ENCODE assay signal across 24 cellular contexts in genomic region chr14:43169722-43170121, GRCh38.
DNase-seq lines count a peak whose midpoint lies in the region; ATAC-seq, FAIRE-seq and TF ChIP-seq lines count a peak whose summit lies in the region.
"Had no signal": no experiment of that assay in that cellular context is flagged by ENCODE, and none has a peak within 500 bp of the region (broad histone marks: within the 10 kb centered on the region; RNA-seq: fewer than 3 reads in every experiment).

No MANE protein-coding gene starts in this region.

- TF ChIP-seq RAD21 in GM12878 (IDR thresholded peaks at IDR 0.05; ENCODE audit: insufficient read depth, low read depth, low read length) = no peak

- CTCF ChIA-PET in GM12878 (lab: Yijun Ruan, JAX) (no interaction called here), HEK293T (lab: Yijun Ruan, JAX) (no interaction called here)

- H3K4me3 ChIP-seq in GM12878 = no peak overlapping the region
- no peak overlapping the region for H3K4me3 ChIP-seq in SJCRH30

- H3K36me3 ChIP-seq in GM12878 (ENCODE audit: control insufficient read depth in 2 of 2, insufficient read depth in 2 of 2, low read length in 1 of 2) = no peaks in the 10 kb centered on the region
- H3K36me3 ChIP-seq in SJCRH30 = no peaks in the 10 kb centered on the region

- RAD21 ChIA-PET in GM12878 (lab: Charles Lee; ENCODE audit: unreplicated experiment) = no interaction called here

- no peak for TF ChIP-seq EP300 in GM12878 (IDR thresholded peaks at IDR 0.05; ENCODE audit: borderline replicate concordance in 1 of 2, control insufficient read depth in 1 of 2, low read depth in 2 of 2, low read length in 2 of 2)

- 3% methylated on average over 2 of the region's 2 CpGs for WGBS in GM12878 (ENCODE audit: insufficient coverage, insufficient replicate concordance, low lambda C conversion rate, missing lambda C conversion rate)

- H3K27me3 ChIP-seq in GM12878 (replicated peaks in 1 of 2; ENCODE audit: control insufficient read depth in 2 of 2, insufficient read depth in 2 of 2, low read length in 1 of 2) (no peaks in the 10 kb centered on the region), SJCRH30 (no peaks in the 10 kb centered on the region)

- POLR2A ChIA-PET in GM12878 (lab: Charles Lee) (no interaction called here), HEK293T (lab: Yijun Ruan, JAX) (no interaction called here)

- no peaks in the 10 kb centered on the region for H3K9me3 ChIP-seq in GM12878 (replicated peaks; ENCODE audit: control insufficient read depth, insufficient read depth, low read length)
- no peaks in the 10 kb centered on the region for H3K9me3 ChIP-seq in SJCRH30 (replicated peaks)

- SMC1A ChIA-PET in GM12878 (lab: Charles Lee; ENCODE audit: uncharacterized antibody, unreplicated experiment) = no interaction called here

- no peak overlapping the region for H3K4me2 ChIP-seq in GM12878 (ENCODE audit: control insufficient read depth, insufficient read depth)

- no TSS peak for BruUV-seq in GM12878 (replicated peaks; lab: Mats Ljungman, UMichigan)

- peak; percentile 89 for ATAC-seq in GM18868 (IDR thresholded peaks at IDR 0.05; ENCODE audit: unreplicated experiment)
- ATAC-seq in GM21786 (IDR thresholded peaks at IDR 0.05; ENCODE audit: unreplicated experiment) = peak; percentile 38
- ATAC-seq in HG03175 (IDR thresholded peaks at IDR 0.05; ENCODE audit: unreplicated experiment) = peak; percentile 38
- ATAC-seq in GM12878 = peak; percentile 70
- ATAC-seq: HCT116 had no signal

- H3K79me2 ChIP-seq in GM12878 (ENCODE audit: control insufficient read depth, insufficient read depth, low read length) = no peaks in the 10 kb centered on the region

- in situ Hi-C loops in GM12878 (cut with MboI) = no loop called here

- H2AFZ ChIP-seq in GM12878 (ENCODE audit: control insufficient read depth, low read depth, low read length) = no peak overlapping the region

- no peak for TF ChIP-seq POLR2A in GM12878 (IDR thresholded peaks at IDR 0.05; ENCODE audit: low read depth, low read length)

- H3K27ac ChIP-seq in GM12878 (ENCODE audit: control insufficient read depth, insufficient read depth) (no peak overlapping the region), SJCRH30 (no peak overlapping the region)
- H3K27ac ChIP-seq: HL-60, RWPE1 had no signal

- H4K20me1 ChIP-seq in GM12878 (ENCODE audit: control insufficient read depth, insufficient read depth) = no peaks in the 10 kb centered on the region

- H3K4me1 ChIP-seq in GM12878 (ENCODE audit: control insufficient read depth, insufficient read depth, low read length) = no peaks in the 10 kb centered on the region
- no peaks in the 10 kb centered on the region for H3K4me1 ChIP-seq in SJCRH30

- no peak for TF ChIP-seq CTCF in GM12878 (IDR thresholded peaks at IDR 0.05 in 2 of 3, conservative IDR thresholded peaks at IDR 0.05 in 1 of 3; ENCODE audit: control insufficient read depth in 2 of 3, extremely low read depth in 1 of 3, insufficient read depth in 1 of 3, low read depth in 3 of 3, low read length in 3 of 3)

- no peak for FAIRE-seq in GM12878 (lab: Jason Lieb, UNC)
- FAIRE-seq: H1 had no signal

- intact Hi-C loops in GM12878 (cut with micrococcal nuclease; ENCODE audit: unreplicated experiment) = no loop called here

- H3K9ac ChIP-seq in GM12878 (ENCODE audit: control insufficient read depth, insufficient read depth, low read length) = no peak overlapping the region

- DNase-seq in GM12878 (ENCODE audit: low read depth, low spot score) = no peak
- no peak for DNase-seq in SJCRH30
- DNase-seq in cortex of kidney (lab: John Stamatoyannopoulos, UW) = no peak
- no peak for DNase-seq in HEK293T (ENCODE audit: extremely low spot score)
- DNase-seq in NCI-H82 treated with DMSO at 0.1 percent for 48 hours (lab: John Stamatoyannopoulos, UW; ENCODE audit: unreplicated experiment) = no peak
- DNase-seq: CD4-positive, CD25-positive, alpha-beta regulatory T cell; EL; GF-D8; KBM-7; NCI-H1092; NCI-H1436; NCI-H187 treated with DMSO at 0.1 percent for 48 hours; NCI-H2107; NCI-H2227 treated with DMSO at 0.1 percent for 48 hours; NCI-H510A; SHP77 treated with DMSO at 0.1 percent for 48 hours; T1000 had no signal

TF ChIP-seq in GM12878, 131 proteins besides CTCF, POLR2A, EP300 and RAD21:
- TF ChIP-seq, protein P1, sequence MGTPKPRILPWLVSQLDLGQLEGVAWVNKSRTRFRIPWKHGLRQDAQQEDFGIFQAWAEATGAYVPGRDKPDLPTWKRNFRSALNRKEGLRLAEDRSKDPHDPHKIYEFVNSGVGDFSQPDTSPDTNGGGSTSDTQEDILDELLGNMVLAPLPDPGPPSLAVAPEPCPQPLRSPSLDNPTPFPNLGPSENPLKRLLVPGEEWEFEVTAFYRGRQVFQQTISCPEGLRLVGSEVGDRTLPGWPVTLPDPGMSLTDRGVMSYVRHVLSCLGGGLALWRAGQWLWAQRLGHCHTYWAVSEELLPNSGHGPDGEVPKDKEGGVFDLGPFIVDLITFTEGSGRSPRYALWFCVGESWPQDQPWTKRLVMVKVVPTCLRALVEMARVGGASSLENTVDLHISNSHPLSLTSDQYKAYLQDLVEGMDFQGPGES (IDR thresholded peaks at IDR 0.05) = no peak
- TF ChIP-seq FOXK2 (IDR thresholded peaks at IDR 0.05) (peak; percentile 34; the same call in 1 of the 2 replicates), MEF2B (IDR thresholded peaks at IDR 0.05; ENCODE audit: partially characterized antibody, poor library complexity, severe bottlenecking) (peak; percentile 18)
TF ChIP-seq in GM12878: peak in this region for 2.

TF ChIP-seq in HEK293T, 16 proteins besides CTCF, POLR2A, EP300 and RAD21:
- TF ChIP-seq FOXK2 (IDR thresholded peaks at IDR 0.05) (no peak), HDGF (IDR thresholded peaks at IDR 0.05; ENCODE audit: borderline replicate concordance) (no peak), ELF4 (IDR thresholded peaks at IDR 0.05) (no peak), ARNT (IDR thresholded peaks at IDR 0.05) (no peak), NFRKB (IDR thresholded peaks at IDR 0.05) (no peak), L3MBTL2 (conservative IDR thresholded peaks at IDR 0.05) (no peak), CTBP1 (IDR thresholded peaks at IDR 0.05; ENCODE audit: borderline replicate concordance) (no peak), FOXA1 (IDR thresholded peaks at IDR 0.05) (no peak), FOXM1 (IDR thresholded peaks at IDR 0.05; ENCODE audit: borderline replicate concordance) (no peak), SP1 (IDR thresholded peaks at IDR 0.05) (no peak)
- TF ChIP-seq, protein P2, sequence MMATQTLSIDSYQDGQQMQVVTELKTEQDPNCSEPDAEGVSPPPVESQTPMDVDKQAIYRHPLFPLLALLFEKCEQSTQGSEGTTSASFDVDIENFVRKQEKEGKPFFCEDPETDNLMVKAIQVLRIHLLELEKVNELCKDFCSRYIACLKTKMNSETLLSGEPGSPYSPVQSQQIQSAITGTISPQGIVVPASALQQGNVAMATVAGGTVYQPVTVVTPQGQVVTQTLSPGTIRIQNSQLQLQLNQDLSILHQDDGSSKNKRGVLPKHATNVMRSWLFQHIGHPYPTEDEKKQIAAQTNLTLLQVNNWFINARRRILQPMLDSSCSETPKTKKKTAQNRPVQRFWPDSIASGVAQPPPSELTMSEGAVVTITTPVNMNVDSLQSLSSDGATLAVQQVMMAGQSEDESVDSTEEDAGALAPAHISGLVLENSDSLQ (IDR thresholded peaks at IDR 0.05) = no peak

Comparison
In these comparisons a context has a peak if more than half of its experiments do, and no peak if none do; other contexts are left out.
1. ATAC-seq: peak in every context shown above with its lines; median percentile 89 in GM18868; 70 in GM12878; 38 in GM21786; 38 in HG03175.